In genomic region chr15:39270976-39271375, GRCh38 we compare ENCODE assay signal across 16 cellular contexts.
DNase-seq lines count a peak whose midpoint lies in the region; ATAC-seq, FAIRE-seq and TF ChIP-seq lines count a peak whose summit lies in the region.
"Had no signal": no experiment of that assay in that cellular context is flagged by ENCODE, and none has a peak within 500 bp of the region (broad histone marks: within the 10 kb centered on the region; RNA-seq: fewer than 3 reads in every experiment).

No MANE protein-coding gene starts in this region.

- no peak for ATAC-seq in HG03342 (IDR thresholded peaks at IDR 0.05; ENCODE audit: unreplicated experiment)
- ATAC-seq: activated CD4-positive, CD25-positive, alpha-beta regulatory T cell treated with anti-CD3 and anti-CD28 coated beads, Interleukin-2, amount 50 U/mL, for 24 hours had no signal

- H3K4me3 ChIP-seq in bronchial epithelial cell (ENCODE audit: low read depth, low read length): no peak overlapping the region
- H3K4me3 ChIP-seq: uterus had no signal

- no peak for TF ChIP-seq CTCF in bronchial epithelial cell (IDR thresholded peaks at IDR 0.05; ENCODE audit: insufficient read depth, low read length, severe bottlenecking)

- DNase-seq in AG08395 (ENCODE audit: low spot score): peak; percentile 93
- DNase-seq in HT1080 (ENCODE audit: low read depth): peak; percentile 97
- peak; percentile 94 for DNase-seq in bronchial epithelial cell (ENCODE audit: low read depth)
- peak; percentile 64 for DNase-seq in kidney tubule cell (ENCODE audit: low spot score)
- no peak for DNase-seq in DMS153 (lab: John Stamatoyannopoulos, UW)
- DNase-seq in NCI-H345 (lab: John Stamatoyannopoulos, UW): no peak
- DNase-seq in activated CD4-positive, alpha-beta T cell treated with anti-CD3 and anti-CD28 coated beads, Interleukin-2, amount 50 U/mL, for 48 hours: no peak
- DNase-seq: activated T-cell treated with anti-CD3 and anti-CD28 coated beads, Interleukin-2, amount 50 U/mL, for 48 hours; anterior cingulate cortex; Kasumi-1; NCI-H2029 treated with DMSO at 0.1 percent for 48 hours; stimulated activated CD4-positive, alpha-beta T cell treated with anti-CD3 and anti-CD28 coated beads, Interleukin-2, amount 100 ng/mL, for 24 hours; SW 1271; uterus had no signal

- H3K36me3 ChIP-seq in bronchial epithelial cell (ENCODE audit: control insufficient read depth, insufficient read depth, low read length): no peaks in the 10 kb centered on the region
- H3K36me3 ChIP-seq: uterus had no signal

- FAIRE-seq in bronchial epithelial cell (lab: Jason Lieb, UNC): no peak

- H3K27me3 ChIP-seq in bronchial epithelial cell (ENCODE audit: control insufficient read depth, insufficient read depth, low read length): no peaks in the 10 kb centered on the region
- H3K27me3 ChIP-seq: uterus had no signal

Comparison
In these comparisons a context has a peak if more than half of its experiments do, and no peak if none do; other contexts are left out.
1. DNase-seq: peak in AG08395 (single experiment), HT1080 (single experiment), bronchial epithelial cell (single experiment) and kidney tubule cell (single experiment); none in DMS153 (single experiment), NCI-H345 (single experiment) and activated CD4-positive, alpha-beta T cell treated with anti-CD3 and anti-CD28 coated beads, Interleukin-2, amount 50 U/mL, for 48 hours (0 of 2).